31 cellular contexts compared by ENCODE assay signal in genomic region chr4:186876961-186877626, GRCh38.
"Had no signal": no experiment of that assay in that cellular context is flagged by ENCODE, and none has a peak within 500 bp of the region (broad histone marks: within the 10 kb centered on the region; RNA-seq: fewer than 3 reads in every experiment).

No MANE protein-coding gene starts in this region.

- H3K4me1 ChIP-seq: breast epithelium, colonic mucosa, gastrocnemius medialis, heart right ventricle had no signal

- H3K9me3 ChIP-seq: breast epithelium, colonic mucosa, gastrocnemius medialis had no signal

- DNase-seq: activated B cell treated with CpG ODN at 0.5 μM for 24 hours; activated CD4-positive, alpha-beta T cell treated with anti-CD3 and anti-CD28 coated beads for 48 hours; activated CD4-positive, alpha-beta T cell treated with anti-CD3 and anti-CD28 coated beads, Interleukin-2, amount 50 U/mL, for 1 hour; activated CD4-positive, alpha-beta T cell treated with anti-CD3 and anti-CD28 coated beads, Interleukin-2, amount 50 U/mL, for 48 hours; activated CD8-positive, alpha-beta memory T cell treated with anti-CD3 and anti-CD28 coated beads for 24 hours; activated CD8-positive, alpha-beta T cell treated with anti-CD3 and anti-CD28 coated beads for 36 hours; activated effector memory CD4-positive, alpha-beta T cell treated with Interleukin-2 at 50 U/mL for 16 hours; activated gamma-delta T cell treated with Interleukin-2 at 50 U/mL for 16 hours; activated naive CD4-positive, alpha-beta T cell treated with anti-CD3 and anti-CD28 coated beads, Interleukin-2, amount 50 U/mL, for 16 hours; activated naive CD4-positive, alpha-beta T cell treated with Interleukin-2 at 50 U/mL for 16 hours; activated T-cell treated with anti-CD3 and anti-CD28 coated beads, Interleukin-2, amount 50 U/mL, for 4 hours; amygdala; aorta; central memory CD4-positive, alpha-beta T cell; cerebellar nuclear complex; colonic mucosa; effector CD8-positive, alpha-beta T cell; foreskin keratinocyte; gastrocnemius medialis; heart right ventricle; T-helper 1 cell; T-helper 17 cell; T1000; WERI-Rb-1 had no signal

- H3K27ac ChIP-seq: breast epithelium, cardiac muscle cell, colonic mucosa, foreskin keratinocyte, gastrocnemius medialis, heart right ventricle, WERI-Rb-1 had no signal

- H3K27me3 ChIP-seq: breast epithelium, cardiac muscle cell, colonic mucosa, foreskin keratinocyte, gastrocnemius medialis, heart right ventricle had no signal

- H3K4me1 Mint-ChIP-seq: activated B cell treated with CpG ODN at 0.5 μM for 24 hours; activated T-helper 17 cell treated with anti-CD3 and anti-CD28 coated beads, Interleukin-2, amount 50 U/mL, for 72 hours; T-helper 17 cell had no signal

- H3K4me3 Mint-ChIP-seq: activated B cell treated with CpG ODN at 0.5 μM for 24 hours; activated CD8-positive, alpha-beta T cell treated with anti-CD3 and anti-CD28 coated beads for 36 hours; activated naive CD8-positive, alpha-beta T cell; activated T-cell treated with anti-CD3 and anti-CD28 coated beads, Interleukin-2, amount 50 U/mL, for 4 hours; activated T-helper 17 cell treated with anti-CD3 and anti-CD28 coated beads, Interleukin-2, amount 50 U/mL, for 72 hours; brain; T-helper 17 cell; T-helper 2 cell treated with Interferon-gamma antibody and Interleukin-4, amounts not matched to agents 5 μg/mL and 100 μg/mL, for 36 hours had no signal

- H3K36me3 Mint-ChIP-seq: activated naive CD8-positive, alpha-beta T cell had no signal

- H3K27me3 Mint-ChIP-seq: activated B cell treated with CpG ODN at 0.5 μM for 24 hours; activated CD8-positive, alpha-beta T cell treated with anti-CD3 and anti-CD28 coated beads for 36 hours; activated naive CD8-positive, alpha-beta T cell; activated T-helper 17 cell treated with anti-CD3 and anti-CD28 coated beads, Interleukin-2, amount 50 U/mL, for 72 hours; T-helper 17 cell had no signal

- FAIRE-seq: endometrium had no signal

- H3K27ac Mint-ChIP-seq: activated B cell treated with CpG ODN at 0.5 μM for 24 hours; activated CD8-positive, alpha-beta T cell treated with anti-CD3 and anti-CD28 coated beads for 36 hours; activated naive CD8-positive, alpha-beta T cell; activated T-helper 17 cell treated with anti-CD3 and anti-CD28 coated beads, Interleukin-2, amount 50 U/mL, for 72 hours; brain; T-helper 17 cell; T-helper 2 cell treated with Interferon-gamma antibody and Interleukin-4, amounts not matched to agents 5 μg/mL and 100 μg/mL, for 36 hours had no signal

- H3K4me3 ChIP-seq: breast epithelium, cardiac muscle cell, colonic mucosa, gastrocnemius medialis, heart right ventricle had no signal

- H3K36me3 ChIP-seq: breast epithelium, cardiac muscle cell, colonic mucosa, gastrocnemius medialis, heart right ventricle, WERI-Rb-1 had no signal
